ENCODE assay signal across 8 cellular contexts in the genomic region with DNA sequence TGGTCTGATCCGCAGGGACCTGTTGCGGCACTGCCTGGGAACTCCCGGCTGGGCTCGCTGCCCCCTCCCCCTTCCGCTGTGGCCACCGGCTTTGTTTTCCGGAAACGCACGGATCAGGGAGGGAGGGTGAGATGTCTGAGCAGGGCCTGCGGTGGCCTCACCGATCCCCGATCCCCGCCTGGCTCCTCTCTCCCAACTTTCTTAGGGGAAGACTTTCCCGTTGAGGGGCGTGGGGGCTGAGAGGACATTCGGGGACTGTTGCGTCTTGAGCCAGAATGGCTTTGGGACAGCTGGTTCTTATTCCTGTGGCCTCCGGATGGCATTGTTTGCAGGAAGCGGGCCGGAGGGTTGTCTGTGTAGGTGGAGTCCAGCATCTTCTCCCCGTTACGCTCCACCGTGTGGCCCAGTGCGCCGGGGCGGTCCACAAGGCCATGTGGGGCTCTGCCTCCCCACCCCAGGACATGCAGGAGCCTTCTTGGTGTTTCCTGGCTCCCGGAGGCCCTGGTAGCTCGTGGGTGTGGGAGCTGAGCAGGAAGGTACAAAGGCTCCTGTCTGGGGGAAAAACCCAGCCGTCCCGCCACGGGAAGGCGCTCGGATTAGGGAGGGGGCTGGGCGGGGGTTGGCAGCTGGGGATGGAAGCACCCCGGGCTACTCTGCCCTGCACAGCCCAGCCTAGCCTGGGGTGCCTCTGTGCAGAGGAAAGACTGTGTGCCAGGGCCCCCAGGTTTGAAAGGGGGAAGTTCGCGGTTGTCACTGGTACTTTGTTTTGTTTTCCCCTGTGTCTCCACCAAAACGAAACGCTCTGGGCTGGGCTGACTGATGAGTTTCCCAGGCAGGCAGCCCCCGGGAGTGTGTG.
DNase-seq lines count a peak whose midpoint lies in the region; ATAC-seq and TF ChIP-seq lines count a peak whose summit lies in the region.

No MANE protein-coding gene starts in this region.

- DNase-seq in SKM-1 treated with dmso at 0.1 percent for 144 hours (lab: John Stamatoyannopoulos, UW; ENCODE audit: unreplicated experiment) (peak; percentile 26), SKM-1 (lab: John Stamatoyannopoulos, UW; ENCODE audit: unreplicated experiment) (no peak), NCI-H1092 treated with DMSO at 0.1 percent for 48 hours (lab: John Stamatoyannopoulos, UW) (peak; percentile 40), cardiac fibroblast (ENCODE audit: low read depth in 2 of 2) (peak; percentile 72 to 73), iris pigment epithelial cell (ENCODE audit: low read depth) (peak; percentile 83)
- DNase-seq in activated CD4-positive, CD25-positive, alpha-beta regulatory T cell treated with anti-CD3 and anti-CD28 coated beads, Interleukin-2, amount 50 U/mL, for 16 hours (ENCODE audit: low read depth, low spot score) = peak; percentile 37
- peak; percentile 38 to 56 for DNase-seq in stimulated activated CD4-positive, alpha-beta T cell treated with anti-CD3 and anti-CD28 coated beads, Interleukin-15, amount 100 ng/mL, for 1 hour (ENCODE audit: low read depth in 1 of 2, low spot score in 1 of 2)

- H3K4me3 ChIP-seq in cardiac fibroblast (replicated peaks in 1 of 2; ENCODE audit: low read depth in 2 of 2, low read length in 2 of 2) = peak overlapping the region; percentile 89 to 92

- no peak for ATAC-seq in HG03342 (IDR thresholded peaks at IDR 0.05; ENCODE audit: unreplicated experiment)

- TF ChIP-seq CTCF in cardiac fibroblast (IDR thresholded peaks at IDR 0.05; ENCODE audit: low read depth, low read length) = no peak
